Comparison of ENCODE assay signal across 29 cellular contexts in the genomic region with DNA sequence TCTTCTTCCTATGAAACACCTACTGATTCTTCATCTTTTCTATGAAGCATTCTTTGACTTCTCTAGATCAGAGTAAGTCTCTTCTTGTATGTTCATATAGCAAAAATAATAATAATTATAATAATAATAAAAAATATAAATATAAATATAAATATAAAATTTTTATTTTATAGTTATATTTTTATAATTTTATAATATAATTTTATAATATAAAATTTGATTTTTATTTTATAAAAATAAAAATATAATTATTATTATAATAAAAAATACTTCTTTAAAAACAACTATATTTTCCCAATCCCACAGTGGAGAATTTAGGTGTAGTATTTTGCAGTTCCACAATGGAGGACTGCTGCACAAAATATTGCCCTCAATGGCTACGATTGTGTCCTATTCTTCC.
"Had no signal": no experiment of that assay in that cellular context is flagged by ENCODE, and none has a peak within 500 bp of the region (broad histone marks: within the 10 kb centered on the region; RNA-seq: fewer than 3 reads in every experiment).

No MANE protein-coding gene starts in this region.

- H3K36me3 ChIP-seq: ascending aorta, breast epithelium, cardiac muscle cell, gastrocnemius medialis, heart left ventricle had no signal

- H3K9me3 ChIP-seq: ascending aorta, breast epithelium, gastrocnemius medialis had no signal

- H3K27me3 ChIP-seq: ascending aorta, breast epithelium, cardiac muscle cell, gastrocnemius medialis, heart left ventricle had no signal

- ATAC-seq: activated CD4-positive, alpha-beta T cell treated with anti-CD3 and anti-CD28 coated beads for 36 hours; activated CD8-positive, alpha-beta memory T cell treated with anti-CD3 and anti-CD28 coated beads, Interleukin-2, amount 10 ng/mL, durations not matched to agents 7 days and 5 days; activated CD8-positive, alpha-beta T cell treated with anti-CD3 and anti-CD28 coated beads, Interleukin-2, amount 10 ng/mL, durations not matched to agents 7 days and 5 days; activated naive CD4-positive, alpha-beta T cell treated with anti-CD3 and anti-CD28 coated beads, Interleukin-2, amount 50 U/mL, for 72 hours; esophagus mucosa; gastrocnemius medialis; heart left ventricle had no signal

- H3K27ac ChIP-seq: ascending aorta, breast epithelium, cardiac muscle cell, VCaP had no signal

- DNase-seq: activated B cell treated with CpG ODN at 0.5 μM for 24 hours; activated CD4-positive, alpha-beta memory T cell treated with anti-CD3 and anti-CD28 coated beads for 36 hours; activated CD4-positive, alpha-beta T cell treated with anti-CD3 and anti-CD28 coated beads for 36 hours; activated CD4-positive, alpha-beta T cell treated with anti-CD3 and anti-CD28 coated beads, Interleukin-2, amount 10 ng/mL, durations not matched to agents 24 days and 14 days; activated CD4-positive, CD25-positive, alpha-beta regulatory T cell treated with anti-CD3 and anti-CD28 coated beads, Interleukin-2, amount 50 U/mL, for 72 hours; activated CD8-positive, alpha-beta memory T cell treated with anti-CD3 and anti-CD28 coated beads, Interleukin-2, amount 10 ng/mL, durations not matched to agents 7 days and 5 days; activated CD8-positive, alpha-beta memory T cell treated with anti-CD3 and anti-CD28 coated beads, Interleukin-2, amount 50 U/mL, for 4 hours; activated CD8-positive, alpha-beta T cell treated with anti-CD3 and anti-CD28 coated beads, Interleukin-2, amount 10 ng/mL, durations not matched to agents 7 days and 5 days; activated gamma-delta T cell; activated naive CD4-positive, alpha-beta T cell; activated naive CD4-positive, alpha-beta T cell treated with anti-CD3 and anti-CD28 coated beads, Interleukin-2, amount 10 ng/mL, durations not matched to agents 7 days and 5 days; activated naive CD8-positive, alpha-beta T cell treated with anti-CD3 and anti-CD28 coated beads, Interleukin-2, amount 10 ng/mL, durations not matched to agents 7 days and 5 days; activated T-cell treated with anti-CD3 and anti-CD28 coated beads, Interleukin-2, amount 50 U/mL, for 1 hour; activated T-cell treated with anti-CD3 and anti-CD28 coated beads, Interleukin-2, amount 50 U/mL, for 48 hours; central memory CD4-positive, alpha-beta T cell; cerebellar nuclear complex; effector CD4-positive, alpha-beta T cell; foreskin fibroblast; gastrocnemius medialis; glutamatergic neuron; heart left ventricle; T-helper 2 cell had no signal

- H3K4me1 ChIP-seq: ascending aorta, breast epithelium, gastrocnemius medialis, heart left ventricle had no signal

- H3K4me3 ChIP-seq: ascending aorta, breast epithelium, cardiac muscle cell, coronary artery, gastrocnemius medialis, heart left ventricle had no signal
